In the genomic region with DNA sequence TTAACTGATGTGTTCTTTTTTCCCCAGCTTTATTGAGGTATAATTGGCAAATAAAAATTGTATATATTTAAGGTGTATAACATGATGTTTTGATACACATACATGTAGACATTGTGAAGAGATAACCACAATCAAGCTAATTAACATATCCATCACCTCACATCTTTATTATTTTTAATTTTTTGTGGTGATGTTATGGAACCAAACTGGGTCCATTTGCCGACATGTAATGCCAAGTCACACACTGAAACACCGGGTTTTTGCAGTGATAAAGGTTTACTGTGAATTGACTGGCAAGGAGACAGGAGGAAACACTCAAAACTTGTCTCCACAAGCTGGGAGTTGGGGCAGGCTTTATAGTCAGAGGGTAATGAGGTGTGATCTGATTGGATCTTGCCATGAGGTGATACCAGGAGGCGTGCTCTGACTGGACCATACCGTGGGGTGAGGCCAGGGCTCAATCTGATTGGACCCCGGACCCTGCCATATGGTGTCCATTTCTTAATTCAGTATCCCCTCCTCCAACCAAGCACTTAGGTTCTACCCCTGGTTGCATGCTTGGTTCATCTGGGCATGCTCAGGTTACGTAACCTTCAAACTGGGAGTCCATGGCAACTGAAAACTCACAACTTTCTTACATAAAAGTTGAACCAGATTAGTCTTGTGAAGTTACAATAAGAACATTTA, we compare ENCODE assay signal across 1 cellular context.
TF ChIP-seq lines count a peak whose summit lies in the region.

No MANE protein-coding gene starts in this region.

TF ChIP-seq in H1, 55 proteins besides CTCF, POLR2A, EP300 and RAD21:
- TF ChIP-seq JUND (IDR thresholded peaks at IDR 0.05; ENCODE audit: low read length) (no peak), CEBPB (IDR thresholded peaks at IDR 0.05; ENCODE audit: low read depth, low read length) (0 out of 2 replicates have a peak, but pooled peaks have one; percentile 4), TCF12 (IDR thresholded peaks at IDR 0.05; ENCODE audit: low read depth, low read length) (no peak), YY1 (IDR thresholded peaks at IDR 0.05; ENCODE audit: low read depth, low read length) (no peak), EZH2 (IDR thresholded peaks at IDR 0.05; ENCODE audit: low read depth, low read length, severe bottlenecking) (no peak), SUZ12 (IDR thresholded peaks at IDR 0.05; ENCODE audit: low read length) (no peak), NANOG (IDR thresholded peaks at IDR 0.05; ENCODE audit: insufficient read depth, low read depth, low read length, poor library complexity, severe bottlenecking) (no peak), TBP (IDR thresholded peaks at IDR 0.05; ENCODE audit: low read depth, low read length) (peak; percentile 40; the same call in 1 of the 2 replicates), TAF7 (optimal IDR thresholded peaks at IDR 0.05; ENCODE audit: borderline replicate concordance, low read depth, low read length) (no peak), CREB1 (IDR thresholded peaks at IDR 0.05) (no peak), NRF1 (IDR thresholded peaks at IDR 0.05; ENCODE audit: low read depth, low read length) (no peak), ZNF274 (IDR thresholded peaks at IDR 0.05; ENCODE audit: borderline replicate concordance, extremely low read depth, low read length) (no peak), RXRA (IDR thresholded peaks at IDR 0.05; ENCODE audit: insufficient read depth, low read depth, low read length) (no peak), SP1 (IDR thresholded peaks at IDR 0.05; ENCODE audit: low read depth, low read length) (0 out of 2 replicates have a peak, but pooled peaks have one; percentile 28), SIRT6 (IDR thresholded peaks at IDR 0.05; ENCODE audit: low read length) (no peak)
- TF ChIP-seq, protein P1, sequence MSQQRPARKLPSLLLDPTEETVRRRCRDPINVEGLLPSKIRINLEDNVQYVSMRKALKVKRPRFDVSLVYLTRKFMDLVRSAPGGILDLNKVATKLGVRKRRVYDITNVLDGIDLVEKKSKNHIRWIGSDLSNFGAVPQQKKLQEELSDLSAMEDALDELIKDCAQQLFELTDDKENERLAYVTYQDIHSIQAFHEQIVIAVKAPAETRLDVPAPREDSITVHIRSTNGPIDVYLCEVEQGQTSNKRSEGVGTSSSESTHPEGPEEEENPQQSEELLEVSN (IDR thresholded peaks at IDR 0.05) = no peak
- TF ChIP-seq, protein P2, sequence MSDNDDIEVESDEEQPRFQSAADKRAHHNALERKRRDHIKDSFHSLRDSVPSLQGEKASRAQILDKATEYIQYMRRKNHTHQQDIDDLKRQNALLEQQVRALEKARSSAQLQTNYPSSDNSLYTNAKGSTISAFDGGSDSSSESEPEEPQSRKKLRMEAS (IDR thresholded peaks at IDR 0.05) = 0 out of 2 replicates have a peak, but pooled peaks have one; percentile 22
